9 cellular contexts compared by ENCODE assay signal in genomic region chr9:96376926-96377874, GRCh38. TPM values are rescaled to one million over a fixed set of nuclear protein-coding genes. Genes with fewer than 3 reads are reported as not detected.
DNase-seq lines count a peak whose midpoint lies in the region; ATAC-seq and TF ChIP-seq lines count a peak whose summit lies in the region.
"Had no signal": no experiment of that assay in that cellular context is flagged by ENCODE, and none has a peak within 500 bp of the region (broad histone marks: within the 10 kb centered on the region; RNA-seq: fewer than 3 reads in every experiment).

No MANE protein-coding gene starts in this region.

- H3K4me1 Mint-ChIP-seq in HFFc6 (ENCODE audit: low read depth): peaks cover 30% of the 10 kb centered on the region

- H3K9me3 Mint-ChIP-seq in HFFc6: no peaks in the 10 kb centered on the region

- H3K27ac ChIP-seq in ACC112 (ENCODE audit: low read depth, low read length): peak overlapping the region; percentile 41
- no peak overlapping the region for H3K27ac ChIP-seq in brain microvascular endothelial cell
- peak overlapping the region in 1 of 2 donors; percentile 35 for H3K27ac ChIP-seq in left lung

- TF ChIP-seq CTCF in HFFc6 (IDR thresholded peaks at IDR 0.05) (no peak), brain microvascular endothelial cell (IDR thresholded peaks at IDR 0.05; ENCODE audit: low read depth, low read length, missing control alignments) (no peak), left lung (IDR thresholded peaks at IDR 0.05) (no peak)

- peak overlapping the region; percentile 13 for H3K4me3 Mint-ChIP-seq in HFFc6

- peaks cover 12% of the 10 kb centered on the region; the same call in 1 of the 2 replicates for H3K36me3 Mint-ChIP-seq in HFFc6 (ENCODE audit: low read depth)

- H3K27me3 Mint-ChIP-seq in HFFc6 (ENCODE audit: insufficient read depth): peaks cover 3% of the 10 kb centered on the region; the same call in 1 of the 2 replicates

- peak; percentile 92 for ATAC-seq in left lung
- no peak for ATAC-seq in HG03159 (IDR thresholded peaks at IDR 0.05; ENCODE audit: unreplicated experiment)

- H3K27me3 ChIP-seq in ACC112 (ENCODE audit: insufficient read depth, low read length) (no peaks in the 10 kb centered on the region), brain microvascular endothelial cell (replicated peaks) (no peaks in the 10 kb centered on the region), left lung (no peaks in the 10 kb centered on the region)

- H3K4me1 ChIP-seq in ACC112 (ENCODE audit: control insufficient read depth, insufficient read depth, low read length, unreplicated experiment): peaks cover 11% of the 10 kb centered on the region
- peaks cover 0 to 14% of the 10 kb centered on the region in 2 donors for H3K4me1 ChIP-seq in left lung

- no peaks in the 10 kb centered on the region for H3K9me3 ChIP-seq in left lung

- DNase-seq in HFFc6 (peak; percentile 46), brain microvascular endothelial cell (peak; percentile 8), left lung (peak in 1 of 2 donors; percentile 68), anterior cingulate cortex (lab: John Stamatoyannopoulos, UW) (no peak), T-helper 2 cell (no peak)
- no peak for DNase-seq in activated naive CD4-positive, alpha-beta T cell treated with Interleukin-2 at 50 U/mL for 16 hours
- DNase-seq: effector memory CD4-positive, alpha-beta T cell had no signal

- H3K36me3 ChIP-seq in ACC112 (ENCODE audit: insufficient read depth, low read length) (no peaks in the 10 kb centered on the region), brain microvascular endothelial cell (replicated peaks) (no peaks in the 10 kb centered on the region), left lung (no peaks in the 10 kb centered on the region)

- in situ Hi-C loops in brain microvascular endothelial cell (cut with HindIII; ENCODE audit: low pct_ligation_motif_present, low sequenced_read_pairs): no loop called here

- peaks cover 17% of the 10 kb centered on the region for H3K79me2 ChIP-seq in ACC112 (ENCODE audit: control insufficient read depth, insufficient read depth, low read length, unreplicated experiment)

- H3K4me3 ChIP-seq in ACC112 (ENCODE audit: low read depth, low read length) (no peak overlapping the region), brain microvascular endothelial cell (ENCODE audit: low read depth, low read length) (no peak overlapping the region), left lung (no peak overlapping the region)

- H3K27ac Mint-ChIP-seq in HFFc6: peak overlapping the region; percentile 71

- intact Hi-C loops in left lung (cut with DNase I): no loop called here

- H2AFZ ChIP-seq in ACC112 (ENCODE audit: low read length, unreplicated experiment): no peak overlapping the region

RNA-seq across cellular contexts. Expression of gene SLC35D2, which starts 6.3 kb away (rescaled TPM):
- total RNA-seq in HFFc6 (2021; fragmentation: NEBNext Ultra II Directional; extraction: Animal tissue kit (Norgen Biotek cat#: 25700)): 10 to 100 TPM; 15.6 to 23.9 (median 19.9) TPM
- 10 to 100 TPM; 24.8 to 32.4 TPM for total RNA-seq in left lung

RNA-seq across cellular contexts. Expression of gene ZNF367, which starts 41.0 kb away (rescaled TPM):
- 10 to 100 TPM in 5 of 6 experiments, 1 to 10 TPM in 1; 6.1 to 12.2 (median 11.5) TPM for total RNA-seq in HFFc6 (2021; fragmentation: NEBNext Ultra II Directional; extraction: Animal tissue kit (Norgen Biotek cat#: 25700))
- total RNA-seq in left lung: 10 to 100 TPM in 1 of 2 donors, 1 to 10 TPM in 1; 6.1 to 10.1 TPM

Comparison
In these comparisons a context has a peak if more than half of its experiments do, and no peak if none do; other contexts are left out.
1. DNase-seq: peak in HFFc6 (single experiment) and brain microvascular endothelial cell (single experiment); none in anterior cingulate cortex (0 of 58), T-helper 2 cell (0 of 5) and activated naive CD4-positive, alpha-beta T cell treated with Interleukin-2 at 50 U/mL for 16 hours (single experiment).